Comparison of ENCODE assay signal across 20 cellular contexts in genomic region chrX:24463077-24463476, GRCh38. TPM values are rescaled to one million over a fixed set of nuclear protein-coding genes. Genes with fewer than 3 reads are reported as not detected.
DNase-seq lines count a peak whose midpoint lies in the region; ATAC-seq, FAIRE-seq and TF ChIP-seq lines count a peak whose summit lies in the region.
"Had no signal": no experiment of that assay in that cellular context is flagged by ENCODE, and none has a peak within 500 bp of the region (broad histone marks: within the 10 kb centered on the region; RNA-seq: fewer than 3 reads in every experiment).

No MANE protein-coding gene starts in this region.

- H2AFZ ChIP-seq in SU-DHL-6 (ENCODE audit: low read depth, low read length, severe bottlenecking), result peak overlapping the region; percentile 59

- FAIRE-seq in GM19239 (lab: Jason Lieb, UNC) (peak; percentile 84), RCC 7860 (lab: Jason Lieb, UNC) (no peak)
- FAIRE-seq: D721Med, K562 had no signal

- intact Hi-C loops in testis (cut with DNase I; ENCODE audit: low total_unique reads), result no loop called here

- TF ChIP-seq CTCF in DOHH2 (IDR thresholded peaks at IDR 0.05; ENCODE audit: low read depth, low read length, poor library complexity, severe bottlenecking) (no peak), SU-DHL-6 (IDR thresholded peaks at IDR 0.05; ENCODE audit: insufficient read depth, low read length, poor library complexity, severe bottlenecking) (no peak), nephron (IDR thresholded peaks at IDR 0.05; ENCODE audit: unreplicated experiment in 3 of 3) (no peak), testis (IDR thresholded peaks at IDR 0.05) (no peak), gastroesophageal sphincter (IDR thresholded peaks at IDR 0.05) (no peak)

- H3K36me3 ChIP-seq in DOHH2 (ENCODE audit: control insufficient read depth, low read length) (no peaks in the 10 kb centered on the region), SU-DHL-6 (ENCODE audit: low read length) (no peaks in the 10 kb centered on the region), testis (ENCODE audit: low read depth, missing control alignments) (no peaks in the 10 kb centered on the region), gastroesophageal sphincter (no peaks in the 10 kb centered on the region)

- peak overlapping the region; percentile 38 for H3K4me3 ChIP-seq in DOHH2 (ENCODE audit: low read length)
- H3K4me3 ChIP-seq in SU-DHL-6 (ENCODE audit: insufficient read depth, low read length, poor library complexity, severe bottlenecking), result no peak overlapping the region
- no peak overlapping the region for H3K4me3 ChIP-seq in testis
- H3K4me3 ChIP-seq in gastroesophageal sphincter, result no peak overlapping the region
- H3K4me3 ChIP-seq: K562 had no signal

- H3K27me3 ChIP-seq in DOHH2 (ENCODE audit: control insufficient read depth, low read length), result no peaks in the 10 kb centered on the region
- no peaks in the 10 kb centered on the region for H3K27me3 ChIP-seq in SU-DHL-6 (ENCODE audit: low read length)
- H3K27me3 ChIP-seq in testis, result no peaks in the 10 kb centered on the region
- H3K27me3 ChIP-seq in gastroesophageal sphincter, result no peaks in the 10 kb centered on the region

- H3K27ac Mint-ChIP-seq in nephron, result no peak overlapping the region

- no peak for ATAC-seq in gastroesophageal sphincter
- no peak for ATAC-seq in HG02588 (IDR thresholded peaks at IDR 0.05; ENCODE audit: unreplicated experiment)
- ATAC-seq: HCT116, K562, Panc1, Right ventricle myocardium inferior had no signal

- H3K79me2 ChIP-seq in DOHH2 (ENCODE audit: control insufficient read depth, low read length) (peaks cover 15% of the 10 kb centered on the region), SU-DHL-6 (ENCODE audit: insufficient read depth, low read length) (no peaks in the 10 kb centered on the region)

- no peaks in the 10 kb centered on the region for H3K9me3 Mint-ChIP-seq in nephron

- H3K4me1 Mint-ChIP-seq in nephron, result peaks cover 14% of the 10 kb centered on the region

- TF ChIP-seq EP300 in gastroesophageal sphincter (IDR thresholded peaks at IDR 0.05), result no peak

- H3K9me2 ChIP-seq in DOHH2 (replicated peaks; ENCODE audit: control insufficient read depth, low read length), result no peaks in the 10 kb centered on the region
- H3K9me2 ChIP-seq in SU-DHL-6 (replicated peaks; ENCODE audit: insufficient read depth, low read length), result no peaks in the 10 kb centered on the region

- WGBS in testis, 2 donors, result 47 to 68% methylated on average over 3 of the region's 3 CpGs
- 90 to 96% methylated on average over 3 of the region's 3 CpGs for WGBS in gastroesophageal sphincter (ENCODE audit: low coverage in 1 of 2), 2 donors

- TF ChIP-seq POLR2A in testis (IDR thresholded peaks at IDR 0.05) (no peak), gastroesophageal sphincter (IDR thresholded peaks at IDR 0.05) (no peak)

- H3F3A ChIP-seq in DOHH2 (ENCODE audit: control insufficient read depth, insufficient read depth), result 0 out of 2 replicates have a peak, but pooled peaks cover 5% of the 10 kb centered on the region
- H3F3A ChIP-seq in SU-DHL-6 (ENCODE audit: insufficient read depth), result 0 out of 2 replicates have a peak, but pooled peaks cover 7% of the 10 kb centered on the region

- H3K4me1 ChIP-seq in DOHH2 (ENCODE audit: control insufficient read depth, low read length), result peaks cover 33% of the 10 kb centered on the region
- no peaks in the 10 kb centered on the region for H3K4me1 ChIP-seq in testis
- H3K4me1 ChIP-seq in gastroesophageal sphincter, result peaks cover 0 to 32% (median 0%) of the 10 kb centered on the region in 3 donors

- H3K27me3 Mint-ChIP-seq in nephron (ENCODE audit: low read depth), result no peaks in the 10 kb centered on the region

- no peaks in the 10 kb centered on the region for H3K36me3 Mint-ChIP-seq in nephron (ENCODE audit: low read depth)

- DNase-seq in GM19239 (ENCODE audit: insufficient read length, low spot score) (no peak), testis (no peak), RCC 7860 (ENCODE audit: low spot score) (no peak)
- DNase-seq: C1 segment of cervical spinal cord, GOT3, NCI-H1417 treated with DMSO at 0.1 percent for 48 hours, NCI-H187 treated with DMSO at 0.1 percent for 48 hours, NCI-H226, NCI-H524, SW 1271 had no signal

- H3K4me2 ChIP-seq in DOHH2 (ENCODE audit: low read length) (peak overlapping the region; percentile 63), SU-DHL-6 (ENCODE audit: low read depth, low read length, poor library complexity, severe bottlenecking) (peak overlapping the region; percentile 61)

- H4K20me1 ChIP-seq in DOHH2 (ENCODE audit: control insufficient read depth, insufficient read depth, low read depth, low read length) (no peaks in the 10 kb centered on the region), SU-DHL-6 (ENCODE audit: low read depth, low read length) (no peaks in the 10 kb centered on the region)

- H3K9me3 ChIP-seq in DOHH2 (ENCODE audit: control insufficient read depth, insufficient read depth, low read length) (no peaks in the 10 kb centered on the region), SU-DHL-6 (ENCODE audit: insufficient read depth, low read length) (no peaks in the 10 kb centered on the region), testis (no peaks in the 10 kb centered on the region), gastroesophageal sphincter (no peaks in the 10 kb centered on the region)

- H3K9ac ChIP-seq in SU-DHL-6 (ENCODE audit: low read length), result peak overlapping the region; percentile 20; the same call in 1 of the 2 replicates

- H3K4me3 Mint-ChIP-seq in nephron, result peak overlapping the region; percentile 27 to 68 (median 36)

- H3K27ac ChIP-seq in DOHH2 (ENCODE audit: low read depth, low read length) (peak overlapping the region; percentile 36), SU-DHL-6 (ENCODE audit: low read depth, low read length) (peak overlapping the region; percentile 77), testis (no peak overlapping the region), gastroesophageal sphincter (no peak overlapping the region)

RNA-seq across cellular contexts. Expression of gene PDK3, which starts 2.0 kb away (rescaled TPM):
- total RNA-seq in testis (10 to 100 TPM; 71.1 to 74.8 TPM), gastroesophageal sphincter (10 to 100 TPM; 51.8 to 77.0 (median 68.4) TPM)
- 28.1 TPM for polyA plus RNA-seq in testis (ENCODE audit: insufficient read depth, low read depth, low replicate concordance)

Comparison
In these comparisons a context has a peak if more than half of its experiments do, and no peak if none do; other contexts are left out.
1. H3K27ac ChIP-seq: peak in DOHH2 (single experiment) and SU-DHL-6 (single experiment); none in testis (0 of 2) and gastroesophageal sphincter (0 of 4).